In genomic region chr22:26298605-26299310, GRCh38 we compare ENCODE assay signal across 22 cellular contexts.
"Had no signal": no experiment of that assay in that cellular context is flagged by ENCODE, and none has a peak within 500 bp of the region (broad histone marks: within the 10 kb centered on the region; RNA-seq: fewer than 3 reads in every experiment).

No MANE protein-coding gene starts in this region.

- H3K4me3 ChIP-seq: SJSA1, SK-N-MC had no signal

- H3K9me3 ChIP-seq: SJSA1 had no signal

- H3K27ac ChIP-seq: KMS-11, SJSA1, SK-N-MC had no signal

- FAIRE-seq: RCC 7860 had no signal

- H3K9ac ChIP-seq: KMS-11 had no signal

- DNase-seq: IMR-90, Kasumi-1, MM.1S, NCI-H1092 treated with DMSO at 0.1 percent for 48 hours, NCI-H1436, NCI-H187, NCI-H2029, NCI-H2081 treated with DMSO at 0.1 percent for 48 hours, NCI-H2171, NCI-H226, NCI-H446, NCI-H510A, NCI-H524 treated with DMSO at 0.1 percent for 48 hours, NCI-H69, NCI-H774, Right ventricle myocardium superior, RPMI8226, SIG-M5 had no signal

- H3K36me3 ChIP-seq: SJSA1 had no signal

- H3K4me2 ChIP-seq: KMS-11 had no signal

- H3K4me1 ChIP-seq: SJSA1 had no signal
